ENCODE assay signal across 27 cellular contexts in genomic region chr10:130742936-130743675, GRCh38.
DNase-seq lines count a peak whose midpoint lies in the region; ATAC-seq, FAIRE-seq and TF ChIP-seq lines count a peak whose summit lies in the region.
"Had no signal": no experiment of that assay in that cellular context is flagged by ENCODE, and none has a peak within 500 bp of the region (broad histone marks: within the 10 kb centered on the region; RNA-seq: fewer than 3 reads in every experiment).

No MANE protein-coding gene starts in this region.

- H3K27me3 ChIP-seq in H7 (ENCODE audit: control insufficient read depth, insufficient read depth, low read length) (no peaks in the 10 kb centered on the region), H1 (replicated peaks in 1 of 4; ENCODE audit: control insufficient read depth in 3 of 4, extremely low read depth in 1 of 4, insufficient read depth in 3 of 4, low read length in 3 of 4) (no peaks in the 10 kb centered on the region), suprapubic skin (peaks cover 16% of the 10 kb centered on the region), pancreas (no peaks in the 10 kb centered on the region)

- H2AK5ac ChIP-seq in H1 (ENCODE audit: low read depth, low read length) = no peak overlapping the region

- no peak overlapping the region for H2BK20ac ChIP-seq in H1 (ENCODE audit: low read length)

- H4K5ac ChIP-seq in H1 (ENCODE audit: insufficient read length, low read depth, low read length) = no peak overlapping the region

- H3K36me3 ChIP-seq in H7 (replicated peaks; ENCODE audit: control insufficient read depth, insufficient read depth, low read length) (no peaks in the 10 kb centered on the region), H1 (ENCODE audit: control insufficient read depth in 2 of 4, insufficient read depth in 4 of 4, low read length in 3 of 4) (no peaks in the 10 kb centered on the region), suprapubic skin (no peaks in the 10 kb centered on the region), pancreas (no peaks in the 10 kb centered on the region)
- H3K36me3 ChIP-seq: HAP-1 had no signal

- no peak overlapping the region for H2BK12ac ChIP-seq in H1 (ENCODE audit: low read depth, low read length)

- H3K79me2 ChIP-seq in H1 (ENCODE audit: control insufficient read depth in 1 of 2, insufficient read depth in 2 of 2, low read length in 2 of 2) = no peaks in the 10 kb centered on the region

- H3K23me2 ChIP-seq in H1 (ENCODE audit: low read depth, low read length) = no peaks in the 10 kb centered on the region

- no peak for TF ChIP-seq RAD21 in H1 (IDR thresholded peaks at IDR 0.05 in 1 of 2, conservative IDR thresholded peaks at IDR 0.05 in 1 of 2; ENCODE audit: low read depth in 2 of 2, low read length in 2 of 2)

- TF ChIP-seq POLR2A in H1 (IDR thresholded peaks at IDR 0.05; ENCODE audit: control extremely low read depth in 1 of 2, low read depth in 2 of 2, low read length in 2 of 2) (no peak), suprapubic skin (IDR thresholded peaks at IDR 0.05) (no peak)

- CTCF ChIA-PET in H1 (lab: Charles Lee; ENCODE audit: partially characterized antibody) = interaction anchor here (0.6 kb wide), 1 partner anchor 464 kb away, joined by 4 read pairs; no protein-coding TSS in a partner anchor

- H2BK5ac ChIP-seq in H1 (ENCODE audit: low read depth, low read length) = no peak overlapping the region

- no peak overlapping the region for H3K56ac ChIP-seq in H1 (replicated peaks; ENCODE audit: insufficient read length, low read depth, low read length)

- no peak overlapping the region for H3K23ac ChIP-seq in H1 (ENCODE audit: insufficient read length)

- 89% methylated on average over 9 of the region's 16 CpGs; no CpG with 5 or more reads in 1 of the 2 experiments for WGBS in H1 (ENCODE audit: extremely low coverage in 1 of 2, insufficient coverage in 1 of 2, insufficient read length in 1 of 2, insufficient replicate concordance in 2 of 2, low coverage in 1 of 2, low lambda C conversion rate in 2 of 2, missing lambda C conversion rate in 1 of 2), 2 experiments
- WGBS in suprapubic skin = 69% methylated on average over 16 of the region's 16 CpGs
- WGBS in pancreas, 2 donors = 69 to 70% methylated on average over 14 to 16 of the region's 16 CpGs

- H3K14ac ChIP-seq in H1 (ENCODE audit: insufficient read length) = no peak overlapping the region

- intact Hi-C loops in pancreas (cut with DNase I) = no loop called here

- H4K20me1 ChIP-seq in H1 (replicated peaks in 1 of 2; ENCODE audit: control insufficient read depth in 1 of 2, insufficient read depth in 2 of 2, low read length in 2 of 2) = no peaks in the 10 kb centered on the region

- H2BK15ac ChIP-seq in H1 (ENCODE audit: low read length) = no peak overlapping the region

- H3K4me1 ChIP-seq in H1 (replicated peaks in 1 of 4; ENCODE audit: control insufficient read depth in 3 of 4, insufficient read depth in 4 of 4, low read length in 3 of 4) (peaks cover 0 to 18% (median 12%) of the 10 kb centered on the region in 4 experiments; a peak in 6 of 7 replicates), suprapubic skin (no peaks in the 10 kb centered on the region), pancreas (no peaks in the 10 kb centered on the region)
- H3K4me1 ChIP-seq: HAP-1 had no signal

- ATAC-seq in HG02678 (IDR thresholded peaks at IDR 0.05; ENCODE audit: unreplicated experiment) = no peak
- no peak for ATAC-seq in pancreas

- no peaks in the 10 kb centered on the region for H3K9me3 ChIP-seq in H1 (ENCODE audit: insufficient read depth in 2 of 2, low read depth in 1 of 2, low read length in 1 of 2)
- H3K9me3 ChIP-seq in suprapubic skin = no peaks in the 10 kb centered on the region
- no peaks in the 10 kb centered on the region for H3K9me3 ChIP-seq in pancreas
- H3K9me3 ChIP-seq: HAP-1 had no signal

- no peak overlapping the region for H3K27ac ChIP-seq in H1 (ENCODE audit: low read depth, low read length)
- H3K27ac ChIP-seq in suprapubic skin = no peak overlapping the region
- H3K27ac ChIP-seq in pancreas = no peak overlapping the region
- H3K27ac ChIP-seq: C4-2B, HL-60, RWPE1, SK-N-MC had no signal

- no peak overlapping the region for H2BK120ac ChIP-seq in H1 (replicated peaks; ENCODE audit: low read depth, low read length)

- TF ChIP-seq EP300 in H1 (IDR thresholded peaks at IDR 0.05; ENCODE audit: borderline replicate concordance in 1 of 2, low read depth in 2 of 2, low read length in 2 of 2) (no peak), suprapubic skin (IDR thresholded peaks at IDR 0.05) (no peak)

- POLR2A ChIA-PET in H1 (lab: Charles Lee; ENCODE audit: partially characterized antibody) = no interaction called here

- no peak overlapping the region; a peak in 1 of 4 replicates for H3K4me2 ChIP-seq in H1 (ENCODE audit: insufficient read depth in 1 of 2, low read depth in 2 of 2, low read length in 2 of 2)

- no peak overlapping the region for H4K91ac ChIP-seq in H1 (replicated peaks; ENCODE audit: insufficient read length, low read length)

- no peak overlapping the region; the same call in 1 of the 2 replicates for H3K18ac ChIP-seq in H1 (ENCODE audit: extremely low read depth, low read length)

- no peak overlapping the region for H3K4me3 ChIP-seq in H7 (ENCODE audit: insufficient read depth, low read depth, low read length)
- no peak overlapping the region for H3K4me3 ChIP-seq in H1 (ENCODE audit: extremely low read depth in 1 of 4, insufficient read depth in 2 of 4, low read depth in 3 of 4, low read length in 4 of 4)
- H3K4me3 ChIP-seq in suprapubic skin = no peak overlapping the region
- no peak overlapping the region for H3K4me3 ChIP-seq in pancreas
- H3K4me3 ChIP-seq: HAP-1, SK-N-MC had no signal

- DNase-seq in H7 = peak; percentile 69
- peak; percentile 51 to 79 for DNase-seq in H1 (ENCODE audit: low read depth in 1 of 2, low spot score in 2 of 2)
- peak; percentile 77 for DNase-seq in mesenteric fat pad (ENCODE audit: low spot score)
- peak; percentile 29 to 69 for DNase-seq in suprapubic skin (ENCODE audit: low spot score in 2 of 2)
- no peak for DNase-seq in NCI-H510A (lab: John Stamatoyannopoulos, UW)
- DNase-seq in pancreas = no peak
- DNase-seq: Calu3; CD8-positive, alpha-beta memory T cell; DMS153; KG1; NCI-H1092 treated with DMSO at 0.1 percent for 48 hours; NCI-H146; NCI-H2029 treated with DMSO at 0.1 percent for 48 hours; NCI-H226; NCI-H524; NCI-H774; NK-92 treated with Interleukin-12 subunit alpha and Interleukin-12 subunit beta, amount 100 ng/mL, for 24 hours; SHP77 treated with DMSO at 0.1 percent for 48 hours had no signal

- no peak overlapping the region for H3K4ac ChIP-seq in H1 (replicated peaks; ENCODE audit: insufficient read length, low read depth, low read length)

- peak overlapping the region; percentile 53; the same call in 1 of the 2 replicates for H2AFZ ChIP-seq in H1 (ENCODE audit: low read length)

- no peaks in the 10 kb centered on the region for H3K79me1 ChIP-seq in H1 (ENCODE audit: low read depth, low read length)

- FAIRE-seq in H1 (lab: Jason Lieb, UNC) (no peak), pancreas (lab: Jason Lieb, UNC) (no peak)
- FAIRE-seq: A204.1, GM12892, GM19239 had no signal

- no peak for TF ChIP-seq CTCF in H1 (IDR thresholded peaks at IDR 0.05; ENCODE audit: control extremely low read depth in 1 of 3, insufficient read depth in 1 of 3, low read depth in 1 of 3, low read length in 3 of 3)
- TF ChIP-seq CTCF in suprapubic skin (IDR thresholded peaks at IDR 0.05) = no peak
- TF ChIP-seq CTCF in pancreas (IDR thresholded peaks at IDR 0.05) = no peak

- no peak overlapping the region for H3K9ac ChIP-seq in H1 (replicated peaks in 1 of 4; ENCODE audit: extremely low read depth in 1 of 4, low read depth in 3 of 4, low read length in 3 of 4)

- peak overlapping the region; percentile 78 for H4K8ac ChIP-seq in H1 (ENCODE audit: extremely low read depth, insufficient read depth, low read length)

TF ChIP-seq in H1, 55 proteins besides CTCF, POLR2A, EP300 and RAD21:
- TF ChIP-seq ZNF274 (IDR thresholded peaks at IDR 0.05; ENCODE audit: borderline replicate concordance, extremely low read depth, low read length) = no peak
- TF ChIP-seq CEBPB (IDR thresholded peaks at IDR 0.05; ENCODE audit: low read depth, low read length) = no peak
- TF ChIP-seq NANOG (IDR thresholded peaks at IDR 0.05; ENCODE audit: insufficient read depth, low read depth, low read length, poor library complexity, severe bottlenecking) = no peak
- no peak for TF ChIP-seq MAX (IDR thresholded peaks at IDR 0.05)
- no peak for TF ChIP-seq BRCA1 (IDR thresholded peaks at IDR 0.05; ENCODE audit: low read depth, low read length)
- no peak for TF ChIP-seq RBBP5 (IDR thresholded peaks at IDR 0.05; ENCODE audit: borderline replicate concordance, low read depth, low read length)
- no peak for TF ChIP-seq HDAC6 (IDR thresholded peaks at IDR 0.05; ENCODE audit: low read depth, low read length)
- no peak for TF ChIP-seq SAP30 (IDR thresholded peaks at IDR 0.05; ENCODE audit: insufficient read depth, insufficient replicate concordance, low read length)
- no peak for TF ChIP-seq SP4 (IDR thresholded peaks at IDR 0.05; ENCODE audit: low read length)
- no peak for TF ChIP-seq GTF2F1 (IDR thresholded peaks at IDR 0.05; ENCODE audit: borderline replicate concordance, low read depth, low read length)
- TF ChIP-seq CHD1 (IDR thresholded peaks at IDR 0.05; ENCODE audit: low read depth, low read length) = no peak
- no peak for TF ChIP-seq POU5F1 (IDR thresholded peaks at IDR 0.05; ENCODE audit: low read depth, low read length)
- TF ChIP-seq TAF1 (IDR thresholded peaks at IDR 0.05; ENCODE audit: low read depth, low read length) = no peak

Comparison
In these comparisons a context has a peak if more than half of its experiments do, and no peak if none do; other contexts are left out.
1. DNase-seq: peak in H7 (single experiment), H1 (2 of 2), mesenteric fat pad (single experiment) and suprapubic skin (2 of 2); none in NCI-H510A (single experiment) and pancreas (0 of 6).